Comparison of ENCODE assay signal across 1 cellular context in the genomic region with DNA sequence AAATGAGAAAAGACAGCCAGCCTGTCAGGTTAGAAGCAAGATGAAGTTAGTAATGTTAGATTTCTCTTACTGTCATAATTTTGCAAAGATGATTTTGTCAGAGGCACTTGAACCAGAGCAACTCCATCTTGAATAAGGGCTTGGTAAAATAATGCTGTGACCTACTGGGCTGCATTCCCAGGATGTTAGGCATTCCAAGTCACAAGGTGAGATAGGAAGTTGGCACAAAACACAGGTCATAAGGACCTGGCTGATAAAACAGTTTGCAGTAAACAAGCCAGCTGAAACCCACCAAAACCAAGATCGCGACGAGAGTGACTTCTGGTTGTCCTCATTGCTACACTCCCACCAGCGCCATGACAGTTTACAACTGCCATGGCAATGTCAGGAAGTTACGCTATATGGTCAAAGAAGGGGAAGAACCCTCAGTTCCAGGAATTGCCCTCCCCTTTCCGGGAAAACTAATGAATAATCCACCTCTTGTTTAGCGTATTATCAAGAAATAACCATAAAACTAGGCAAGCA.
TF ChIP-seq lines count a peak whose summit lies in the region.

No MANE protein-coding gene starts in this region.

TF ChIP-seq in K562, 482 proteins besides CTCF, POLR2A, EP300 and RAD21 (continued from another document):
- TF ChIP-seq, protein P1, sequence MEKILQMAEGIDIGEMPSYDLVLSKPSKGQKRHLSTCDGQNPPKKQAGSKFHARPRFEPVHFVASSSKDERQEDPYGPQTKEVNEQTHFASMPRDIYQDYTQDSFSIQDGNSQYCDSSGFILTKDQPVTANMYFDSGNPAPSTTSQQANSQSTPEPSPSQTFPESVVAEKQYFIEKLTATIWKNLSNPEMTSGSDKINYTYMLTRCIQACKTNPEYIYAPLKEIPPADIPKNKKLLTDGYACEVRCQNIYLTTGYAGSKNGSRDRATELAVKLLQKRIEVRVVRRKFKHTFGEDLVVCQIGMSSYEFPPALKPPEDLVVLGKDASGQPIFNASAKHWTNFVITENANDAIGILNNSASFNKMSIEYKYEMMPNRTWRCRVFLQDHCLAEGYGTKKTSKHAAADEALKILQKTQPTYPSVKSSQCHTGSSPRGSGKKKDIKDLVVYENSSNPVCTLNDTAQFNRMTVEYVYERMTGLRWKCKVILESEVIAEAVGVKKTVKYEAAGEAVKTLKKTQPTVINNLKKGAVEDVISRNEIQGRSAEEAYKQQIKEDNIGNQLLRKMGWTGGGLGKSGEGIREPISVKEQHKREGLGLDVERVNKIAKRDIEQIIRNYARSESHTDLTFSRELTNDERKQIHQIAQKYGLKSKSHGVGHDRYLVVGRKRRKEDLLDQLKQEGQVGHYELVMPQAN (IDR thresholded peaks at IDR 0.05; ENCODE audit: borderline replicate concordance), result no peak
- TF ChIP-seq, protein P2, sequence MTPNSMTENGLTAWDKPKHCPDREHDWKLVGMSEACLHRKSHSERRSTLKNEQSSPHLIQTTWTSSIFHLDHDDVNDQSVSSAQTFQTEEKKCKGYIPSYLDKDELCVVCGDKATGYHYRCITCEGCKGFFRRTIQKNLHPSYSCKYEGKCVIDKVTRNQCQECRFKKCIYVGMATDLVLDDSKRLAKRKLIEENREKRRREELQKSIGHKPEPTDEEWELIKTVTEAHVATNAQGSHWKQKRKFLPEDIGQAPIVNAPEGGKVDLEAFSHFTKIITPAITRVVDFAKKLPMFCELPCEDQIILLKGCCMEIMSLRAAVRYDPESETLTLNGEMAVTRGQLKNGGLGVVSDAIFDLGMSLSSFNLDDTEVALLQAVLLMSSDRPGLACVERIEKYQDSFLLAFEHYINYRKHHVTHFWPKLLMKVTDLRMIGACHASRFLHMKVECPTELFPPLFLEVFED (CRISPR knock-in tag; conservative IDR thresholded peaks at IDR 0.05), result peak; percentile 92
- TF ChIP-seq GTF2A2 (tag; IDR thresholded peaks at IDR 0.05) (peak; percentile 91), MTF1 (CRISPR knock-in tag; IDR thresholded peaks at IDR 0.05; ENCODE audit: borderline replicate concordance) (no peak), ETV6 (IDR thresholded peaks at IDR 0.05; ENCODE audit: borderline replicate concordance in 1 of 2, low read depth in 2 of 2, low read length in 1 of 2) (no peak), ETV6 (CRISPR knock-in tag; IDR thresholded peaks at IDR 0.05; ENCODE audit: borderline replicate concordance) (no peak), KLF6 (CRISPR knock-in tag; IDR thresholded peaks at IDR 0.05; ENCODE audit: borderline replicate concordance) (peak; percentile 96), PHB2 (IDR thresholded peaks at IDR 0.05; ENCODE audit: low read depth) (no peak), RHOXF2B (CRISPR knock-in tag; conservative IDR thresholded peaks at IDR 0.05) (0 out of 2 replicates have a peak, but pooled peaks have one; percentile 55), ZKSCAN8 (CRISPR knock-in tag; IDR thresholded peaks at IDR 0.05) (peak; percentile 91), RBM17 (IDR thresholded peaks at IDR 0.05; ENCODE audit: borderline replicate concordance, low read depth, low read length) (no peak), TAF15 (IDR thresholded peaks at IDR 0.05; ENCODE audit: low read depth, low read length) (no peak), FUS (optimal IDR thresholded peaks at IDR 0.05; ENCODE audit: low read depth, low read length) (no peak), HIVEP1 (CRISPR knock-in tag; IDR thresholded peaks at IDR 0.05) (peak; percentile 94), ZNF23 (CRISPR knock-in tag; IDR thresholded peaks at IDR 0.05) (no peak), SMAD4 (CRISPR knock-in tag; conservative IDR thresholded peaks at IDR 0.05) (peak; percentile 99), PYGO2 (tag; IDR thresholded peaks at IDR 0.05) (peak; percentile 89), ASH1L (IDR thresholded peaks at IDR 0.05; ENCODE audit: borderline replicate concordance, low read depth, partially characterized antibody) (no peak)
- TF ChIP-seq, protein P3, sequence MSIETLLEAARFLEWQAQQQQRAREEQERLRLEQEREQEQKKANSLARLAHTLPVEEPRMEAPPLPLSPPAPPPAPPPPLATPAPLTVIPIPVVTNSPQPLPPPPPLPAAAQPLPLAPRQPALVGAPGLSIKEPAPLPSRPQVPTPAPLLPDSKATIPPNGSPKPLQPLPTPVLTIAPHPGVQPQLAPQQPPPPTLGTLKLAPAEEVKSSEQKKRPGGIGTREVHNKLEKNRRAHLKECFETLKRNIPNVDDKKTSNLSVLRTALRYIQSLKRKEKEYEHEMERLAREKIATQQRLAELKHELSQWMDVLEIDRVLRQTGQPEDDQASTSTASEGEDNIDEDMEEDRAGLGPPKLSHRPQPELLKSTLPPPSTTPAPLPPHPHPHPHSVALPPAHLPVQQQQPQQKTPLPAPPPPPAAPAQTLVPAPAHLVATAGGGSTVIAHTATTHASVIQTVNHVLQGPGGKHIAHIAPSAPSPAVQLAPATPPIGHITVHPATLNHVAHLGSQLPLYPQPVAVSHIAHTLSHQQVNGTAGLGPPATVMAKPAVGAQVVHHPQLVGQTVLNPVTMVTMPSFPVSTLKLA (conservative IDR thresholded peaks at IDR 0.05), result 0 out of 4 replicates have a peak, but pooled peaks of 1 of the 2 experiments have one; percentile 35
- TF ChIP-seq, protein P4, sequence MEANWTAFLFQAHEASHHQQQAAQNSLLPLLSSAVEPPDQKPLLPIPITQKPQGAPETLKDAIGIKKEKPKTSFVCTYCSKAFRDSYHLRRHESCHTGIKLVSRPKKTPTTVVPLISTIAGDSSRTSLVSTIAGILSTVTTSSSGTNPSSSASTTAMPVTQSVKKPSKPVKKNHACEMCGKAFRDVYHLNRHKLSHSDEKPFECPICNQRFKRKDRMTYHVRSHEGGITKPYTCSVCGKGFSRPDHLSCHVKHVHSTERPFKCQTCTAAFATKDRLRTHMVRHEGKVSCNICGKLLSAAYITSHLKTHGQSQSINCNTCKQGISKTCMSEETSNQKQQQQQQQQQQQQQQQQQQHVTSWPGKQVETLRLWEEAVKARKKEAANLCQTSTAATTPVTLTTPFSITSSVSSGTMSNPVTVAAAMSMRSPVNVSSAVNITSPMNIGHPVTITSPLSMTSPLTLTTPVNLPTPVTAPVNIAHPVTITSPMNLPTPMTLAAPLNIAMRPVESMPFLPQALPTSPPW (CRISPR knock-in tag; IDR thresholded peaks at IDR 0.05), result peak; percentile 53
- TF ChIP-seq, protein P5, sequence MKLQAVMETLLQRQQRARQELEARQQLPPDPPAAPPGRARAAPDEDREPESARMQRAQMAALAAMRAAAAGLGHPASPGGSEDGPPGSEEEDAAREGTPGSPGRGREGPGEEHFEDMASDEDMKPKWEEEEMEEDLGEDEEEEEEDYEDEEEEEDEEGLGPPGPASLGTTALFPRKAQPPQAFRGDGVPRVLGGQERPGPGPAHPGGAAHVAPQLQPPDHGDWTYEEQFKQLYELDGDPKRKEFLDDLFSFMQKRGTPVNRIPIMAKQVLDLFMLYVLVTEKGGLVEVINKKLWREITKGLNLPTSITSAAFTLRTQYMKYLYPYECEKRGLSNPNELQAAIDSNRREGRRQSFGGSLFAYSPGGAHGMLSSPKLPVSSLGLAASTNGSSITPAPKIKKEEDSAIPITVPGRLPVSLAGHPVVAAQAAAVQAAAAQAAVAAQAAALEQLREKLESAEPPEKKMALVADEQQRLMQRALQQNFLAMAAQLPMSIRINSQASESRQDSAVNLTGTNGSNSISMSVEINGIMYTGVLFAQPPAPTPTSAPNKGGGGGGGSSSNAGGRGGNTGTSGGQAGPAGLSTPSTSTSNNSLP (IDR thresholded peaks at IDR 0.05; ENCODE audit: borderline replicate concordance, low read depth, low read length), result no peak
- TF ChIP-seq, protein P6, sequence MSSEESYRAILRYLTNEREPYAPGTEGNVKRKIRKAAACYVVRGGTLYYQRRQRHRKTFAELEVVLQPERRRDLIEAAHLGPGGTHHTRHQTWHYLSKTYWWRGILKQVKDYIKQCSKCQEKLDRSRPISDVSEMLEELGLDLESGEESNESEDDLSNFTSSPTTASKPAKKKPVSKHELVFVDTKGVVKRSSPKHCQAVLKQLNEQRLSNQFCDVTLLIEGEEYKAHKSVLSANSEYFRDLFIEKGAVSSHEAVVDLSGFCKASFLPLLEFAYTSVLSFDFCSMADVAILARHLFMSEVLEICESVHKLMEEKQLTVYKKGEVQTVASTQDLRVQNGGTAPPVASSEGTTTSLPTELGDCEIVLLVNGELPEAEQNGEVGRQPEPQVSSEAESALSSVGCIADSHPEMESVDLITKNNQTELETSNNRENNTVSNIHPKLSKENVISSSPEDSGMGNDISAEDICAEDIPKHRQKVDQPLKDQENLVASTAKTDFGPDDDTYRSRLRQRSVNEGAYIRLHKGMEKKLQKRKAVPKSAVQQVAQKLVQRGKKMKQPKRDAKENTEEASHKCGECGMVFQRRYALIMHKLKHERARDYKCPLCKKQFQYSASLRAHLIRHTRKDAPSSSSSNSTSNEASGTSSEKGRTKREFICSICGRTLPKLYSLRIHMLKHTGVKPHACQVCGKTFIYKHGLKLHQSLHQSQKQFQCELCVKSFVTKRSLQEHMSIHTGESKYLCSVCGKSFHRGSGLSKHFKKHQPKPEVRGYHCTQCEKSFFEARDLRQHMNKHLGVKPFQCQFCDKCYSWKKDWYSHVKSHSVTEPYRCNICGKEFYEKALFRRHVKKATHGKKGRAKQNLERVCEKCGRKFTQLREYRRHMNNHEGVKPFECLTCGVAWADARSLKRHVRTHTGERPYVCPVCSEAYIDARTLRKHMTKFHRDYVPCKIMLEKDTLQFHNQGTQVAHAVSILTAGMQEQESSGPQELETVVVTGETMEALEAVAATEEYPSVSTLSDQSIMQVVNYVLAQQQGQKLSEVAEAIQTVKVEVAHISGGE (CRISPR knock-in tag; IDR thresholded peaks at IDR 0.05), result 0 out of 6 replicates have a peak, but pooled peaks of 1 of the 3 experiments have one; percentile 8
- TF ChIP-seq, protein P7, sequence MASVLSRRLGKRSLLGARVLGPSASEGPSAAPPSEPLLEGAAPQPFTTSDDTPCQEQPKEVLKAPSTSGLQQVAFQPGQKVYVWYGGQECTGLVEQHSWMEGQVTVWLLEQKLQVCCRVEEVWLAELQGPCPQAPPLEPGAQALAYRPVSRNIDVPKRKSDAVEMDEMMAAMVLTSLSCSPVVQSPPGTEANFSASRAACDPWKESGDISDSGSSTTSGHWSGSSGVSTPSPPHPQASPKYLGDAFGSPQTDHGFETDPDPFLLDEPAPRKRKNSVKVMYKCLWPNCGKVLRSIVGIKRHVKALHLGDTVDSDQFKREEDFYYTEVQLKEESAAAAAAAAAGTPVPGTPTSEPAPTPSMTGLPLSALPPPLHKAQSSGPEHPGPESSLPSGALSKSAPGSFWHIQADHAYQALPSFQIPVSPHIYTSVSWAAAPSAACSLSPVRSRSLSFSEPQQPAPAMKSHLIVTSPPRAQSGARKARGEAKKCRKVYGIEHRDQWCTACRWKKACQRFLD (CRISPR knock-in tag; IDR thresholded peaks at IDR 0.05), result peak; percentile 97
- TF ChIP-seq, protein P8, sequence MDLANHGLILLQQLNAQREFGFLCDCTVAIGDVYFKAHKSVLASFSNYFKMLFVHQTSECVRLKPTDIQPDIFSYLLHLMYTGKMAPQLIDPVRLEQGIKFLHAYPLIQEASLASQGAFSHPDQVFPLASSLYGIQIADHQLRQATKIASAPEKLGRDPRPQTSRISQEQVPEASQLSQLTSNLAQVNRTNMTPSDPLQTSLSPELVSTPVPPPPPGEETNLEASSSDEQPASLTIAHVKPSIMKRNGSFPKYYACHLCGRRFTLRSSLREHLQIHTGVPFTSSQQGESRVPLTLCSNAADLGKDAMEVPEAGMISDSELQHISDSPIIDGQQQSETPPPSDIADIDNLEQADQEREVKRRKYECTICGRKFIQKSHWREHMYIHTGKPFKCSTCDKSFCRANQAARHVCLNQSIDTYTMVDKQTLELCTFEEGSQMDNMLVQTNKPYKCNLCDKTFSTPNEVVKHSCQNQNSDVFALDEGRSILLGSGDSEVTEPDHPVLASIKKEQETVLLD (IDR thresholded peaks at IDR 0.05), result no peak
